ENCODE assay signal across 1 cellular context in the genomic region with DNA sequence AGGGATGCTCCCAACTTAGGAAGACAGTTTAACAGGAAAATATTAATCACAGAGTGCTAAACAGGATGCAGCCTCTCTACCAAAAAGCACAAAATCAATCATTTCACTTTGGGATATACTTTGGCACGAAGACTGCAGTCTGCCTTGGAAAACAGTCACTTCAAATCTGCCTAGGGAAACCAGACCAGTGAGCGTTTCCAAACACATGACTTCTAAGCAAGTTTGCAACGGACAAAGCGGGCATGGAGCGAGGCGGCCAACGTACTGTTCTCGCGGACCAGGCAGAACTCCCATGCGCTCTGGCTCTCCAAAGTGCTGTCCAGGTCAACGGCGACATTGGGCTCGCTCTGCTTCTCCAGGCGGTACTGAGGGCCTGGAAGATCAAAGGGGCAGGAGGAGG.
TF ChIP-seq lines count a peak whose summit lies in the region.

No MANE protein-coding gene starts in this region.

TF ChIP-seq in WTC11, 78 proteins besides CTCF, POLR2A, EP300 and RAD21 (continued from another document):
- TF ChIP-seq, protein P1, sequence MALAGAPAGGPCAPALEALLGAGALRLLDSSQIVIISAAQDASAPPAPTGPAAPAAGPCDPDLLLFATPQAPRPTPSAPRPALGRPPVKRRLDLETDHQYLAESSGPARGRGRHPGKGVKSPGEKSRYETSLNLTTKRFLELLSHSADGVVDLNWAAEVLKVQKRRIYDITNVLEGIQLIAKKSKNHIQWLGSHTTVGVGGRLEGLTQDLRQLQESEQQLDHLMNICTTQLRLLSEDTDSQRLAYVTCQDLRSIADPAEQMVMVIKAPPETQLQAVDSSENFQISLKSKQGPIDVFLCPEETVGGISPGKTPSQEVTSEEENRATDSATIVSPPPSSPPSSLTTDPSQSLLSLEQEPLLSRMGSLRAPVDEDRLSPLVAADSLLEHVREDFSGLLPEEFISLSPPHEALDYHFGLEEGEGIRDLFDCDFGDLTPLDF (CRISPR knock-in tag; IDR thresholded peaks at IDR 0.05): no peak
- TF ChIP-seq, protein P2, sequence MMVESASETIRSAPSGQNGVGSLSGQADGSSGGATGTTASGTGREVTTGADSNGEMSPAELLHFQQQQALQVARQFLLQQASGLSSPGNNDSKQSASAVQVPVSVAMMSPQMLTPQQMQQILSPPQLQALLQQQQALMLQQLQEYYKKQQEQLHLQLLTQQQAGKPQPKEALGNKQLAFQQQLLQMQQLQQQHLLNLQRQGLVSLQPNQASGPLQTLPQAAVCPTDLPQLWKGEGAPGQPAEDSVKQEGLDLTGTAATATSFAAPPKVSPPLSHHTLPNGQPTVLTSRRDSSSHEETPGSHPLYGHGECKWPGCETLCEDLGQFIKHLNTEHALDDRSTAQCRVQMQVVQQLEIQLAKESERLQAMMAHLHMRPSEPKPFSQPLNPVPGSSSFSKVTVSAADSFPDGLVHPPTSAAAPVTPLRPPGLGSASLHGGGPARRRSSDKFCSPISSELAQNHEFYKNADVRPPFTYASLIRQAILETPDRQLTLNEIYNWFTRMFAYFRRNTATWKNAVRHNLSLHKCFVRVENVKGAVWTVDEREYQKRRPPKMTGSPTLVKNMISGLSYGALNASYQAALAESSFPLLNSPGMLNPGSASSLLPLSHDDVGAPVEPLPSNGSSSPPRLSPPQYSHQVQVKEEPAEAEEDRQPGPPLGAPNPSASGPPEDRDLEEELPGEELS (CRISPR knock-in tag; IDR thresholded peaks at IDR 0.05): no peak
- TF ChIP-seq, protein P3, sequence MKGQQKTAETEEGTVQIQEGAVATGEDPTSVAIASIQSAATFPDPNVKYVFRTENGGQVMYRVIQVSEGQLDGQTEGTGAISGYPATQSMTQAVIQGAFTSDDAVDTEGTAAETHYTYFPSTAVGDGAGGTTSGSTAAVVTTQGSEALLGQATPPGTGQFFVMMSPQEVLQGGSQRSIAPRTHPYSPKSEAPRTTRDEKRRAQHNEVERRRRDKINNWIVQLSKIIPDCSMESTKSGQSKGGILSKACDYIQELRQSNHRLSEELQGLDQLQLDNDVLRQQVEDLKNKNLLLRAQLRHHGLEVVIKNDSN (CRISPR knock-in tag; IDR thresholded peaks at IDR 0.05): no peak
